ENCODE assay signal across 11 cellular contexts in the genomic region with DNA sequence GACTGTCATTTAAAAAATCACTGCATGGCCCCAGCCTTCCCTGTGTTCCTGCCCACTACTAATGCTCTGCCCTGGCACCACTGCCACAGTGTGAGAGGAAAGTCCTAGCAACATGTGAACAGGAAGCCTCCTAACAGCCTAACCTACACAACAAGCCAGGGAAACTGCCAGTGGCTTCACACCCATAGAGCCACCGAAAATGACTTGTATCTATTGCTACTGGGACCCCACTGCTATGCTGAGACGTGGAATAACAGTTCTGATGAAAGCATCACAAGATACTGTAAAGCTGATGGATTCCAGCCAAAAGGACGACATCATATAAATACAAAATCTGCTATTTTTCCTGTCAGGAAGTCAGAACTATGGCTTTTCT.
DNase-seq lines count a peak whose midpoint lies in the region; ATAC-seq and TF ChIP-seq lines count a peak whose summit lies in the region.
"Had no signal": no experiment of that assay in that cellular context is flagged by ENCODE, and none has a peak within 500 bp of the region (broad histone marks: within the 10 kb centered on the region; RNA-seq: fewer than 3 reads in every experiment).

No MANE protein-coding gene starts in this region.

- H3K9me3 ChIP-seq in heart left ventricle, result no peaks in the 10 kb centered on the region
- H3K9me3 ChIP-seq in gastrocnemius medialis, result no peaks in the 10 kb centered on the region
- H3K9me3 ChIP-seq: spleen had no signal

- peaks cover under 1% of the 10 kb centered on the region for H3K36me3 Mint-ChIP-seq in activated CD8-positive, alpha-beta memory T cell treated with anti-CD3 and anti-CD28 coated beads, Interleukin-2, amount 10 ng/mL, durations not matched to agents 7 days and 5 days
- H3K36me3 Mint-ChIP-seq in activated naive CD4-positive, alpha-beta T cell treated with anti-CD3 and anti-CD28 coated beads, Interleukin-2, amount 10 ng/mL, durations not matched to agents 7 days and 5 days, result peaks cover 2% of the 10 kb centered on the region

- H3K27me3 Mint-ChIP-seq in activated CD8-positive, alpha-beta memory T cell treated with anti-CD3 and anti-CD28 coated beads, Interleukin-2, amount 10 ng/mL, durations not matched to agents 7 days and 5 days, result no peaks in the 10 kb centered on the region
- no peaks in the 10 kb centered on the region for H3K27me3 Mint-ChIP-seq in activated naive CD4-positive, alpha-beta T cell treated with anti-CD3 and anti-CD28 coated beads, Interleukin-2, amount 10 ng/mL, durations not matched to agents 7 days and 5 days

- TF ChIP-seq POLR2A in heart left ventricle (IDR thresholded peaks at IDR 0.05) (no peak), gastrocnemius medialis (IDR thresholded peaks at IDR 0.05) (no peak)

- peaks cover 68% of the 10 kb centered on the region for H3K4me1 Mint-ChIP-seq in activated CD8-positive, alpha-beta memory T cell treated with anti-CD3 and anti-CD28 coated beads, Interleukin-2, amount 10 ng/mL, durations not matched to agents 7 days and 5 days
- H3K4me1 Mint-ChIP-seq in activated naive CD4-positive, alpha-beta T cell treated with anti-CD3 and anti-CD28 coated beads, Interleukin-2, amount 10 ng/mL, durations not matched to agents 7 days and 5 days, result peaks cover 82% of the 10 kb centered on the region

- no peak overlapping the region for H3K4me3 Mint-ChIP-seq in activated CD8-positive, alpha-beta memory T cell treated with anti-CD3 and anti-CD28 coated beads, Interleukin-2, amount 10 ng/mL, durations not matched to agents 7 days and 5 days
- no peak overlapping the region for H3K4me3 Mint-ChIP-seq in activated naive CD4-positive, alpha-beta T cell treated with anti-CD3 and anti-CD28 coated beads, Interleukin-2, amount 10 ng/mL, durations not matched to agents 7 days and 5 days

- in situ Hi-C loops in gastrocnemius medialis (cut with MboI; ENCODE audit: low sequenced_read_pairs in 4 of 4) (no loop called here), brain microvascular endothelial cell (cut with HindIII; ENCODE audit: low pct_ligation_motif_present, low sequenced_read_pairs) (no loop called here)

- TF ChIP-seq CTCF in heart left ventricle (IDR thresholded peaks at IDR 0.05) (no peak), gastrocnemius medialis (IDR thresholded peaks at IDR 0.05 in 4 of 5, conservative IDR thresholded peaks at IDR 0.05 in 1 of 5) (no peak), brain microvascular endothelial cell (IDR thresholded peaks at IDR 0.05; ENCODE audit: low read depth, low read length, missing control alignments) (no peak)

- no peak overlapping the region for H3K27ac Mint-ChIP-seq in activated CD8-positive, alpha-beta memory T cell treated with anti-CD3 and anti-CD28 coated beads, Interleukin-2, amount 10 ng/mL, durations not matched to agents 7 days and 5 days
- peak overlapping the region; percentile 2 for H3K27ac Mint-ChIP-seq in activated naive CD4-positive, alpha-beta T cell treated with anti-CD3 and anti-CD28 coated beads, Interleukin-2, amount 10 ng/mL, durations not matched to agents 7 days and 5 days

- peak overlapping the region in 11 of 12 donors; percentile 9 to 62 (median 48) for H3K27ac ChIP-seq in heart left ventricle
- H3K27ac ChIP-seq in gastrocnemius medialis, result peak overlapping the region; percentile 73 to 79 (median 76)
- H3K27ac ChIP-seq in brain microvascular endothelial cell, result no peak overlapping the region

- H3K36me3 ChIP-seq in heart left ventricle (no peaks in the 10 kb centered on the region), gastrocnemius medialis (no peaks in the 10 kb centered on the region), brain microvascular endothelial cell (replicated peaks) (no peaks in the 10 kb centered on the region)
- H3K36me3 ChIP-seq: spleen had no signal

- H3K4me1 ChIP-seq in heart left ventricle (peaks cover 23 to 95% (median 57%) of the 10 kb centered on the region in 12 donors), gastrocnemius medialis (peaks cover 91% of the 10 kb centered on the region in 2 donors)

- no peaks in the 10 kb centered on the region for H3K9me3 Mint-ChIP-seq in activated CD8-positive, alpha-beta memory T cell treated with anti-CD3 and anti-CD28 coated beads, Interleukin-2, amount 10 ng/mL, durations not matched to agents 7 days and 5 days (ENCODE audit: low read depth)
- no peaks in the 10 kb centered on the region for H3K9me3 Mint-ChIP-seq in activated naive CD4-positive, alpha-beta T cell treated with anti-CD3 and anti-CD28 coated beads, Interleukin-2, amount 10 ng/mL, durations not matched to agents 7 days and 5 days

- intact Hi-C loops in heart left ventricle (cut with DNase I), result loop anchor here in 3 of 10 donors (5.0 to 10.0 kb wide), 2 partner anchors 71 to 73 kb away; a partner anchor contains a TSS
- intact Hi-C loops in gastrocnemius medialis (cut with DNase I; ENCODE audit: low total_unique reads), result no loop called here

- H3K27me3 ChIP-seq in heart left ventricle (no peaks in the 10 kb centered on the region), gastrocnemius medialis (no peaks in the 10 kb centered on the region), brain microvascular endothelial cell (replicated peaks) (no peaks in the 10 kb centered on the region)
- H3K27me3 ChIP-seq: spleen had no signal

- no peak for DNase-seq in activated CD8-positive, alpha-beta memory T cell treated with anti-CD3 and anti-CD28 coated beads, Interleukin-2, amount 10 ng/mL, durations not matched to agents 7 days and 5 days
- no peak for DNase-seq in activated CD8-positive, alpha-beta memory T cell treated with anti-CD3 and anti-CD28 coated beads, Interleukin-2, amount 50 U/mL, for 48 hours
- no peak for DNase-seq in activated naive CD4-positive, alpha-beta T cell treated with anti-CD3 and anti-CD28 coated beads, Interleukin-2, amount 10 ng/mL, durations not matched to agents 7 days and 5 days
- DNase-seq in heart left ventricle, result no peak
- no peak for DNase-seq in gastrocnemius medialis
- DNase-seq in brain microvascular endothelial cell, result no peak
- DNase-seq in NCI-H510A treated with DMSO at 0.1 percent for 48 hours (lab: John Stamatoyannopoulos, UW), result no peak
- DNase-seq: cerebellar nuclear complex, NCI-H82, spleen had no signal

- peak; percentile 61 for ATAC-seq in activated CD8-positive, alpha-beta memory T cell treated with anti-CD3 and anti-CD28 coated beads, Interleukin-2, amount 10 ng/mL, durations not matched to agents 7 days and 5 days
- ATAC-seq in heart left ventricle, result peak; percentile 48 to 71 (median 60)
- ATAC-seq in gastrocnemius medialis, result peak; percentile 25 to 60
- ATAC-seq in HG03175 (IDR thresholded peaks at IDR 0.05; ENCODE audit: unreplicated experiment), result no peak

- H3K4me3 ChIP-seq in heart left ventricle, result peak overlapping the region in 3 of 12 donors; percentile 1 to 30 (median 6)
- H3K4me3 ChIP-seq in gastrocnemius medialis, result peak overlapping the region in 3 of 4 donors; percentile 5 to 36 (median 25)
- H3K4me3 ChIP-seq in brain microvascular endothelial cell (ENCODE audit: low read depth, low read length), result no peak overlapping the region
- H3K4me3 ChIP-seq: spleen had no signal

- CTCF ChIA-PET in activated CD8-positive, alpha-beta memory T cell treated with anti-CD3 and anti-CD28 coated beads, Interleukin-2, amount 10 ng/mL, durations not matched to agents 7 days and 5 days (lab: Charles Lee), result no interaction called here
- CTCF ChIA-PET in activated naive CD4-positive, alpha-beta T cell treated with anti-CD3 and anti-CD28 coated beads, Interleukin-2, amount 10 ng/mL, durations not matched to agents 7 days and 5 days (lab: Charles Lee), result no interaction called here

- 13 to 21% (median 17%) methylated on average over 3 of the region's 3 CpGs for WGBS in heart left ventricle, 4 donors
